Comparison of ENCODE assay signal across 10 cellular contexts in genomic region chr7:39609084-39609461, GRCh38. TPM values are rescaled to one million over a fixed set of nuclear protein-coding genes. Genes with fewer than 3 reads are reported as not detected.
DNase-seq lines count a peak whose midpoint lies in the region; ATAC-seq and TF ChIP-seq lines count a peak whose summit lies in the region.
"Had no signal": no experiment of that assay in that cellular context is flagged by ENCODE, and none has a peak within 500 bp of the region (broad histone marks: within the 10 kb centered on the region; RNA-seq: fewer than 3 reads in every experiment).

No MANE protein-coding gene starts in this region.

- peaks cover 11% of the 10 kb centered on the region for H3K27me3 Mint-ChIP-seq in activated naive CD4-positive, alpha-beta T cell treated with anti-CD3 and anti-CD28 coated beads, Interleukin-2, amount 10 ng/mL, durations not matched to agents 7 days and 5 days

- no peak overlapping the region for H3K4me3 ChIP-seq in cardiac fibroblast (replicated peaks in 1 of 2; ENCODE audit: low read depth in 2 of 2, low read length in 2 of 2)
- peak overlapping the region in 1 of 2 donors; percentile 33 for H3K4me3 ChIP-seq in left lung
- peak overlapping the region; percentile 39 for H3K4me3 ChIP-seq in upper lobe of right lung
- H3K4me3 ChIP-seq in uterus, result no peak overlapping the region

- no peak for DNase-seq in activated naive CD4-positive, alpha-beta T cell treated with anti-CD3 and anti-CD28 coated beads, Interleukin-2, amount 10 ng/mL, durations not matched to agents 7 days and 5 days
- DNase-seq in activated naive CD4-positive, alpha-beta T cell treated with anti-CD3 and anti-CD28 coated beads, Interleukin-2, amount 50 U/mL, for 16 hours, result no peak
- DNase-seq in cardiac fibroblast (ENCODE audit: low read depth in 2 of 2) (peak; percentile 69 to 89), left lung (no peak), upper lobe of right lung (no peak), cerebellum (ENCODE audit: low spot score) (no peak), uterus (no peak), SKM-1 (lab: John Stamatoyannopoulos, UW; ENCODE audit: unreplicated experiment) (no peak)
- DNase-seq: anterior cingulate cortex had no signal

- CTCF ChIA-PET in activated naive CD4-positive, alpha-beta T cell treated with anti-CD3 and anti-CD28 coated beads, Interleukin-2, amount 10 ng/mL, durations not matched to agents 7 days and 5 days (lab: Charles Lee), result interaction anchor here (1.3 to 1.4 kb wide), 2 partner anchors 21 to 136 kb away, joined by 3 read pairs; no protein-coding TSS in a partner anchor

- H3K36me3 Mint-ChIP-seq in activated naive CD4-positive, alpha-beta T cell treated with anti-CD3 and anti-CD28 coated beads, Interleukin-2, amount 10 ng/mL, durations not matched to agents 7 days and 5 days, result peaks cover 12% of the 10 kb centered on the region

- H3K9me3 Mint-ChIP-seq in activated naive CD4-positive, alpha-beta T cell treated with anti-CD3 and anti-CD28 coated beads, Interleukin-2, amount 10 ng/mL, durations not matched to agents 7 days and 5 days, result peaks cover 9% of the 10 kb centered on the region

- H3K4me3 Mint-ChIP-seq in activated naive CD4-positive, alpha-beta T cell treated with anti-CD3 and anti-CD28 coated beads, Interleukin-2, amount 10 ng/mL, durations not matched to agents 7 days and 5 days, result no peak overlapping the region

- H3K36me3 ChIP-seq in left lung (no peaks in the 10 kb centered on the region), upper lobe of right lung (no peaks in the 10 kb centered on the region), uterus (no peaks in the 10 kb centered on the region)

- ATAC-seq in left lung, result peak; percentile 52
- peak; percentile 41 for ATAC-seq in upper lobe of right lung
- ATAC-seq: Panc1 had no signal

- TF ChIP-seq POLR2A in uterus (IDR thresholded peaks at IDR 0.05), result no peak

- peak overlapping the region; percentile 55 to 85 for H3K27ac ChIP-seq in left lung
- H3K27ac ChIP-seq in upper lobe of right lung, result peak overlapping the region; percentile 83
- peak overlapping the region in 1 of 2 donors; percentile 30 for H3K27ac ChIP-seq in uterus

- no peak for TF ChIP-seq CTCF in cardiac fibroblast (IDR thresholded peaks at IDR 0.05; ENCODE audit: low read depth, low read length)
- TF ChIP-seq CTCF in left lung (IDR thresholded peaks at IDR 0.05), result no peak
- TF ChIP-seq CTCF in upper lobe of right lung (IDR thresholded peaks at IDR 0.05), result no peak
- no peak for TF ChIP-seq CTCF in uterus (IDR thresholded peaks at IDR 0.05)

- H3K4me1 ChIP-seq in left lung (peaks cover 4 to 15% of the 10 kb centered on the region in 2 donors), upper lobe of right lung (no peaks in the 10 kb centered on the region), uterus (no peaks in the 10 kb centered on the region)

- intact Hi-C loops in left lung (cut with DNase I) (no loop called here), upper lobe of right lung (cut with DNase I) (no loop called here), uterus (cut with DNase I; ENCODE audit: low total_unique reads) (no loop called here)

- peak overlapping the region; percentile 20 for H3K27ac Mint-ChIP-seq in activated naive CD4-positive, alpha-beta T cell treated with anti-CD3 and anti-CD28 coated beads, Interleukin-2, amount 10 ng/mL, durations not matched to agents 7 days and 5 days

- H3K4me1 Mint-ChIP-seq in activated naive CD4-positive, alpha-beta T cell treated with anti-CD3 and anti-CD28 coated beads, Interleukin-2, amount 10 ng/mL, durations not matched to agents 7 days and 5 days, result peaks cover 61% of the 10 kb centered on the region

- H3K9me3 ChIP-seq in left lung (no peaks in the 10 kb centered on the region), upper lobe of right lung (no peaks in the 10 kb centered on the region), uterus (no peaks in the 10 kb centered on the region)

- H3K27me3 ChIP-seq in left lung (peaks cover 0 to 26% of the 10 kb centered on the region in 2 donors), upper lobe of right lung (no peaks in the 10 kb centered on the region), uterus (no peaks in the 10 kb centered on the region)

RNA-seq across cellular contexts. Expression of gene RALA, which starts 14.3 kb away (rescaled TPM):
- total RNA-seq in left lung (10 to 100 TPM; 45.8 to 46.6 TPM), upper lobe of right lung (53.4 TPM), cerebellum (26.9 TPM), uterus (10 to 100 TPM in 3 of 4 donors, 1 to 10 TPM in 1; 7.4 to 31.1 (median 17.6) TPM)

RNA-seq across cellular contexts. Expression of gene YAE1, which starts 42.9 kb away (rescaled TPM):
- total RNA-seq in left lung (10 to 100 TPM; 16.8 to 19.7 TPM), upper lobe of right lung (16.5 TPM), cerebellum (60.2 TPM), uterus (10 to 100 TPM; 16.8 to 54.2 (median 41.7) TPM)

Comparison
In these comparisons a context has a peak if more than half of its experiments do, and no peak if none do; other contexts are left out.
1. DNase-seq: peak in cardiac fibroblast (2 of 2); none in activated naive CD4-positive, alpha-beta T cell treated with anti-CD3 and anti-CD28 coated beads, Interleukin-2, amount 10 ng/mL, durations not matched to agents 7 days and 5 days (single experiment), activated naive CD4-positive, alpha-beta T cell treated with anti-CD3 and anti-CD28 coated beads, Interleukin-2, amount 50 U/mL, for 16 hours (single experiment), left lung (0 of 2), upper lobe of right lung (single experiment), cerebellum (single experiment), uterus (0 of 2) and SKM-1 (single experiment).